18 cellular contexts compared by ENCODE assay signal in the genomic region with DNA sequence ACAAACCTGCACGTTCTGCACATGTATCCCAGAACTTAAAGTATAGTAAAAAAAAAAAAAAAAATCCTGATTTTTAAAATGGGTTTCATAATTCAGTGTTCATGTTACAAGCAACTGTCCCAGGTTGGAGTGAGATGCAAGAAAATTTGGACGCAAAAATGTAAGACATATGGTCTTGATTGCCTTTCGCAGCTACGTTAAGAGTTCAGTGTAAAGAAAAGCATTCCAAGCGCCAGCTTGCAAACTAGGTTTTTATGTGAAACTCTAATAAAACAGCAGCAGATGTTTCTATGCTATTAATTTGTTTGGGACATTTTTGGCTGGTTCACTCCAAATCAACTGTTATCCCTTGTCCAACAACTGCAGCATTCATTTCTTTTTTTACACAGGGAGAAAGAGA.
DNase-seq lines count a peak whose midpoint lies in the region; FAIRE-seq and TF ChIP-seq lines count a peak whose summit lies in the region.
"Had no signal": no experiment of that assay in that cellular context is flagged by ENCODE, and none has a peak within 500 bp of the region (broad histone marks: within the 10 kb centered on the region; RNA-seq: fewer than 3 reads in every experiment).

No MANE protein-coding gene starts in this region.

- no peak overlapping the region for H3K9ac ChIP-seq in SK-N-MC (ENCODE audit: insufficient read length)
- no peak overlapping the region for H3K9ac ChIP-seq in kidney (ENCODE audit: low read length in 2 of 2)

- 57 to 71% methylated on average over 5 of the region's 5 CpGs for WGBS in lower leg skin, 2 donors

- H3K79me2 ChIP-seq in PC-9 (ENCODE audit: low read depth): no peaks in the 10 kb centered on the region

- no peak overlapping the region for H2AFZ ChIP-seq in PC-9

- no peak overlapping the region for H3K4me3 ChIP-seq in BJ (ENCODE audit: low read depth, low read length)
- H3K4me3 ChIP-seq in SK-N-MC: peak overlapping the region; percentile 39
- H3K4me3 ChIP-seq in fibroblast of villous mesenchyme (ENCODE audit: low read depth, low read length): no peak overlapping the region
- H3K4me3 ChIP-seq in lower leg skin (ENCODE audit: low read depth, poor library complexity, severe bottlenecking): no peak overlapping the region
- H3K4me3 ChIP-seq in PC-9: no peak overlapping the region
- H3K4me3 ChIP-seq in kidney (ENCODE audit: low read length in 2 of 2): no peak overlapping the region
- H3K4me3 ChIP-seq: A549 had no signal

- H3K9me2 ChIP-seq in PC-9 (ENCODE audit: insufficient read depth): no peaks in the 10 kb centered on the region; the same call in 1 of the 2 replicates

- no peaks in the 10 kb centered on the region for H4K20me1 ChIP-seq in PC-9 (ENCODE audit: insufficient read depth)

- intact Hi-C loops in lower leg skin (cut with DNase I; ENCODE audit: low total_unique reads): no loop called here
- intact Hi-C loops in PC-9 (cut with micrococcal nuclease; ENCODE audit: unreplicated experiment): no loop called here
- intact Hi-C loops in kidney (cut with DNase I): no loop called here

- H3K4me1 ChIP-seq in PC-9 (replicated peaks; ENCODE audit: insufficient read depth) (no peaks in the 10 kb centered on the region), kidney (ENCODE audit: control insufficient read depth in 1 of 2, insufficient read depth in 1 of 2, low read depth in 1 of 2, low read length in 2 of 2) (no peaks in the 10 kb centered on the region)
- H3K4me1 ChIP-seq: A549 had no signal

- no peak for TF ChIP-seq POLR2A in lower leg skin (IDR thresholded peaks at IDR 0.05)

- no peak overlapping the region for H3K4me2 ChIP-seq in PC-9
- H3K4me2 ChIP-seq: A549 had no signal

- H3K9me3 ChIP-seq in SK-N-MC (ENCODE audit: low read depth, low read length) (no peaks in the 10 kb centered on the region), PC-9 (ENCODE audit: insufficient read depth, low read depth) (no peaks in the 10 kb centered on the region), kidney (ENCODE audit: control insufficient read depth in 1 of 2, low read length in 2 of 2) (no peaks in the 10 kb centered on the region)
- H3K9me3 ChIP-seq: A549 had no signal

- TF ChIP-seq CTCF in BJ (IDR thresholded peaks at IDR 0.05; ENCODE audit: insufficient read depth, low read depth, low read length) (no peak), fibroblast of villous mesenchyme (IDR thresholded peaks at IDR 0.05; ENCODE audit: insufficient read depth, low read depth, low read length) (no peak), lower leg skin (IDR thresholded peaks at IDR 0.05) (no peak), PC-9 (conservative IDR thresholded peaks at IDR 0.05) (no peak), kidney (IDR thresholded peaks at IDR 0.05; ENCODE audit: borderline replicate concordance, extremely low read depth, insufficient read depth) (no peak)

- CTCF ChIA-PET in BJ (lab: Yijun Ruan, JAX): interaction anchor here (0.6 to 0.7 kb wide), 3 partner anchors 34 to 137 kb away, joined by 3 to 4 read pairs (median 3); no protein-coding TSS in a partner anchor
- CTCF ChIA-PET in PC-9 (lab: Charles Lee): no interaction called here

- POLR2A ChIA-PET in BJ (lab: Charles Lee) (interaction anchor here (0.6 kb wide), 1 partner anchor 72 kb away, joined by 4 read pairs; no protein-coding TSS in a partner anchor), PC-9 (lab: Charles Lee; ENCODE audit: unreplicated experiment) (no interaction called here)

- H3K36me3 ChIP-seq in BJ (ENCODE audit: control insufficient read depth, insufficient read depth, low read length) (no peaks in the 10 kb centered on the region), SK-N-MC (ENCODE audit: insufficient read depth, low read length) (no peaks in the 10 kb centered on the region), PC-9 (ENCODE audit: low read depth) (no peaks in the 10 kb centered on the region), kidney (ENCODE audit: control insufficient read depth in 1 of 2, insufficient read depth in 2 of 2, low read length in 2 of 2) (no peaks in the 10 kb centered on the region)

- peak overlapping the region; percentile 68; the same call in 1 of the 2 replicates for H3K27ac ChIP-seq in SK-N-MC
- H3K27ac ChIP-seq in PC-9: no peak overlapping the region
- no peak overlapping the region for H3K27ac ChIP-seq in kidney (ENCODE audit: low read depth in 2 of 2, low read length in 2 of 2)
- H3K27ac ChIP-seq: A549 had no signal

- FAIRE-seq in kidney (lab: Jason Lieb, UNC): no peak
- FAIRE-seq: A549, GM12892, GM18507, H1 had no signal

- BruUV-seq in PC-9 (replicated peaks; lab: Mats Ljungman, UMichigan): no TSS peak

- no peaks in the 10 kb centered on the region for H3F3A ChIP-seq in PC-9 (ENCODE audit: insufficient read depth, low read depth)

- peak; percentile 54 for DNase-seq in BJ (ENCODE audit: low read depth)
- peak; percentile 84 for DNase-seq in NCI-H1694 (lab: John Stamatoyannopoulos, UW)
- peak; percentile 12 for DNase-seq in SK-N-MC (ENCODE audit: low read depth, low spot score)
- DNase-seq in fibroblast of villous mesenchyme (ENCODE audit: low read depth): peak; percentile 30
- no peak for DNase-seq in MV-4-11 (lab: John Stamatoyannopoulos, UW)
- DNase-seq in lower leg skin (ENCODE audit: low spot score in 2 of 2): no peak
- DNase-seq in PC-9: no peak
- DNase-seq in kidney: no peak
- DNase-seq: DMS153, EL, KG1, NCI-H187 treated with DMSO at 0.1 percent for 48 hours, NCI-H774, Right ventricle myocardium superior had no signal

- H3K27me3 ChIP-seq in BJ (ENCODE audit: control insufficient read depth, insufficient read depth, low read length) (no peaks in the 10 kb centered on the region), PC-9 (ENCODE audit: insufficient read depth, low read depth) (no peaks in the 10 kb centered on the region)

Comparison
In these comparisons a context has a peak if more than half of its experiments do, and no peak if none do; other contexts are left out.
1. DNase-seq: peak in BJ (single experiment), NCI-H1694 (single experiment), SK-N-MC (single experiment) and fibroblast of villous mesenchyme (single experiment); none in MV-4-11 (single experiment), lower leg skin (0 of 2), PC-9 (0 of 2) and kidney (single experiment).